In the genomic region with DNA sequence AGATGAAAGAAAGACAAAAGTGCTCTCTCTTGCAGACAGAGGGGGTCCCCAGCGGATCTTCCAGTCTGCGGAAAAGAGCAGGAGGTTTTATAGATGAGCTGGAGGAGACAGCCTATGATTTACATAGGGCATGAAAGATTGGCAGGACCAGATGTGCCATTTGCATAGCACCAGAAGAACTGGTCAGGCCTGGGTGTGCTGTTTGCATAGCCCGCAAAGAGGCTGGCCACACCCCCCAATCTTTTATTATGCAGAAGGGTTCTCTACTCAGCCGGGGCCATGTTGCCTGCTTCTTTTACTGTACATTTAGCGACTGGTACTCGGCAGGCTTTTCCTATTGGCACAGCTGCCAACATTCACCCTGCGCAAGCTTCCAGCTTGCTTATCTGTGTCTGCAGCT, we compare ENCODE assay signal across 16 cellular contexts.
DNase-seq lines count a peak whose midpoint lies in the region; ATAC-seq, FAIRE-seq and TF ChIP-seq lines count a peak whose summit lies in the region.
"Had no signal": no experiment of that assay in that cellular context is flagged by ENCODE, and none has a peak within 500 bp of the region (broad histone marks: within the 10 kb centered on the region; RNA-seq: fewer than 3 reads in every experiment).

No MANE protein-coding gene starts in this region.

- TF ChIP-seq CTCF in GM23338 (conservative IDR thresholded peaks at IDR 0.05; ENCODE audit: low read depth in 2 of 2) (no peak), mucosa of descending colon (IDR thresholded peaks at IDR 0.05) (no peak), sigmoid colon (IDR thresholded peaks at IDR 0.05) (no peak), HepG2 (CRISPR knock-in tag; IDR thresholded peaks at IDR 0.05) (no peak)

- H3K9me2 ChIP-seq in GM23338 (ENCODE audit: insufficient read depth) = no peaks in the 10 kb centered on the region

- H3K4me2 ChIP-seq in GM23338 (no peak overlapping the region), HepG2 (ENCODE audit: low read depth, low read length) (no peak overlapping the region)

- H3K4me3 ChIP-seq in GM23338 (no peak overlapping the region), SJCRH30 (no peak overlapping the region), mucosa of descending colon (no peak overlapping the region), sigmoid colon (no peak overlapping the region), HepG2 (replicated peaks in 1 of 3; ENCODE audit: insufficient read depth in 1 of 3, low read depth in 2 of 3, low read length in 3 of 3) (no peak overlapping the region)
- H3K4me3 ChIP-seq: GM12878, HAP-1 had no signal

- H3K4me3 Mint-ChIP-seq in GM23338 = no peak overlapping the region
- H3K4me3 Mint-ChIP-seq: CD4-positive, alpha-beta memory T cell had no signal

- H3K79me2 ChIP-seq in GM23338 (replicated peaks; ENCODE audit: insufficient read depth) (no peaks in the 10 kb centered on the region), HepG2 (ENCODE audit: insufficient read depth, low read length) (no peaks in the 10 kb centered on the region)

- H3K9me3 ChIP-seq in SJCRH30 (replicated peaks) = no peaks in the 10 kb centered on the region
- no peaks in the 10 kb centered on the region for H3K9me3 ChIP-seq in mucosa of descending colon
- H3K9me3 ChIP-seq in sigmoid colon = no peaks in the 10 kb centered on the region
- H3K9me3 ChIP-seq in HepG2 (ENCODE audit: low read length) = no peaks in the 10 kb centered on the region
- H3K9me3 ChIP-seq: BE2C, HAP-1 had no signal

- 73 to 84% methylated on average over 7 of the region's 7 CpGs for WGBS in sigmoid colon, 2 donors
- WGBS in HepG2 (ENCODE audit: low lambda C conversion rate) = 48% methylated on average over 7 of the region's 7 CpGs

- no peaks in the 10 kb centered on the region for H3F3A ChIP-seq in GM23338 (replicated peaks; ENCODE audit: low read depth)

- peaks cover 26% of the 10 kb centered on the region for H3K36me3 Mint-ChIP-seq in GM23338 (ENCODE audit: low read depth)
- H3K36me3 Mint-ChIP-seq: CD4-positive, alpha-beta memory T cell had no signal

- DNase-seq in GM23338 (ENCODE audit: low spot score) (peak; percentile 25), NCI-H510A (lab: John Stamatoyannopoulos, UW) (peak; percentile 71), SJCRH30 (peak; percentile 11 to 21), mucosa of descending colon (peak in 1 of 3 donors; percentile 15), sigmoid colon (no peak), HepG2 (ENCODE audit: low spot score) (no peak), GM19238 (ENCODE audit: insufficient read length, low spot score) (no peak)
- DNase-seq: BE2C; CD4-positive, alpha-beta memory T cell; DMS79 had no signal

- FAIRE-seq in HepG2 (lab: Jason Lieb, UNC) = no peak
- FAIRE-seq: A204.1, GM12878, GM18507, H1 had no signal

- no peak overlapping the region for H3K27ac ChIP-seq in GM23338 (ENCODE audit: low read depth)
- no peak overlapping the region for H3K27ac ChIP-seq in SJCRH30
- no peak overlapping the region for H3K27ac ChIP-seq in sigmoid colon
- H3K27ac ChIP-seq in HepG2 (ENCODE audit: extremely low read length, insufficient read depth, low read length) = no peak overlapping the region
- H3K27ac ChIP-seq: C4-2B had no signal

- no peaks in the 10 kb centered on the region for H3K4me1 ChIP-seq in GM23338 (ENCODE audit: insufficient read depth)
- H3K4me1 ChIP-seq in SJCRH30 = no peaks in the 10 kb centered on the region
- no peaks in the 10 kb centered on the region for H3K4me1 ChIP-seq in mucosa of descending colon (ENCODE audit: low read depth)
- H3K4me1 ChIP-seq in sigmoid colon = no peaks in the 10 kb centered on the region
- no peaks in the 10 kb centered on the region for H3K4me1 ChIP-seq in HepG2 (ENCODE audit: insufficient read depth, low read length)
- H3K4me1 ChIP-seq: BE2C, HAP-1 had no signal

- CTCF ChIA-PET in HepG2 (lab: Yijun Ruan, JAX; ENCODE audit: low intra/inter-chr PET ratio, low total read pairs) = no interaction called here

- H3K27me3 Mint-ChIP-seq in GM23338 (ENCODE audit: insufficient read depth, low read depth, poor library complexity) = peaks cover 4% of the 10 kb centered on the region

- H4K20me1 ChIP-seq in GM23338 (replicated peaks; ENCODE audit: insufficient read depth) = no peaks in the 10 kb centered on the region
- no peaks in the 10 kb centered on the region for H4K20me1 ChIP-seq in HepG2 (ENCODE audit: insufficient read depth, low read length)

- H3K27me3 ChIP-seq in GM23338 (ENCODE audit: insufficient read depth) (no peaks in the 10 kb centered on the region), SJCRH30 (no peaks in the 10 kb centered on the region), sigmoid colon (no peaks in the 10 kb centered on the region), HepG2 (ENCODE audit: control insufficient read depth in 1 of 2, insufficient read depth in 2 of 2, low read length in 2 of 2) (no peaks in the 10 kb centered on the region)
- H3K27me3 ChIP-seq: BE2C had no signal

- ATAC-seq in GM23338 (peak; percentile 52), mucosa of descending colon (peak; percentile 65), HepG2 (no peak)
- ATAC-seq: GM12878 had no signal

- no peak for TF ChIP-seq POLR2A in sigmoid colon (IDR thresholded peaks at IDR 0.05)
- no peak for TF ChIP-seq POLR2A in HepG2 (IDR thresholded peaks at IDR 0.05; ENCODE audit: insufficient read depth in 1 of 2, low read depth in 2 of 2, low read length in 2 of 2)

- H3K36me3 ChIP-seq in GM23338 (ENCODE audit: insufficient read depth) (0 out of 2 replicates have a peak, but pooled peaks cover 7% of the 10 kb centered on the region), SJCRH30 (no peaks in the 10 kb centered on the region), mucosa of descending colon (ENCODE audit: low read depth) (no peaks in the 10 kb centered on the region), sigmoid colon (no peaks in the 10 kb centered on the region), HepG2 (replicated peaks in 1 of 2; ENCODE audit: control insufficient read depth in 1 of 2, insufficient read depth in 2 of 2, low read length in 2 of 2) (no peaks in the 10 kb centered on the region)
- H3K36me3 ChIP-seq: BE2C, HAP-1 had no signal

- no TSS peak for BruUV-seq in HepG2 (replicated peaks; lab: Mats Ljungman, UMichigan)

- H3K9ac ChIP-seq in HepG2 (ENCODE audit: insufficient read depth, low read depth, low read length) = no peak overlapping the region

- POLR2A ChIA-PET in HepG2 (lab: Yijun Ruan, JAX) = no interaction called here

- in situ Hi-C loops in HepG2 (cut with HindIII; ENCODE audit: extremely low pct_ligation_motif_present, low pct_unique_long_range_greater_than_20kb) = no loop called here

- H3K4me1 Mint-ChIP-seq in GM23338 = peaks cover 2% of the 10 kb centered on the region; the same call in 1 of the 3 replicates
- H3K4me1 Mint-ChIP-seq: CD4-positive, alpha-beta memory T cell had no signal

- H3K9me3 Mint-ChIP-seq in GM23338 = peaks cover 33% of the 10 kb centered on the region

- intact Hi-C loops in mucosa of descending colon (cut with DNase I, micrococcal nuclease) = no loop called here
- intact Hi-C loops in sigmoid colon (cut with DNase I) = no loop called here
- intact Hi-C loops in HepG2 (cut with micrococcal nuclease; ENCODE audit: unreplicated experiment) = no loop called here

- no peak for TF ChIP-seq RAD21 in HepG2 (CRISPR knock-in tag; IDR thresholded peaks at IDR 0.05)

- H3K27ac Mint-ChIP-seq in GM23338 = no peak overlapping the region
- H3K27ac Mint-ChIP-seq: CD4-positive, alpha-beta memory T cell had no signal

- TF ChIP-seq EP300 in sigmoid colon (IDR thresholded peaks at IDR 0.05) (no peak), HepG2 (IDR thresholded peaks at IDR 0.05; ENCODE audit: low read depth in 2 of 2, low read length in 2 of 2) (no peak), HepG2 (CRISPR knock-in tag; IDR thresholded peaks at IDR 0.05; ENCODE audit: borderline replicate concordance) (no peak)

- H2AFZ ChIP-seq in GM23338 (no peak overlapping the region), HepG2 (ENCODE audit: low read length) (no peak overlapping the region)

TF ChIP-seq in GM23338, 12 proteins besides CTCF, POLR2A, EP300 and RAD21 (continues in another document):
- no peak for TF ChIP-seq ZNF331 (CRISPR knock-in tag; IDR thresholded peaks at IDR 0.05; ENCODE audit: low read depth)
- TF ChIP-seq EZH2phosphoT487 (IDR thresholded peaks at IDR 0.05; ENCODE audit: unreplicated experiment) = no peak
- TF ChIP-seq, protein P1, sequence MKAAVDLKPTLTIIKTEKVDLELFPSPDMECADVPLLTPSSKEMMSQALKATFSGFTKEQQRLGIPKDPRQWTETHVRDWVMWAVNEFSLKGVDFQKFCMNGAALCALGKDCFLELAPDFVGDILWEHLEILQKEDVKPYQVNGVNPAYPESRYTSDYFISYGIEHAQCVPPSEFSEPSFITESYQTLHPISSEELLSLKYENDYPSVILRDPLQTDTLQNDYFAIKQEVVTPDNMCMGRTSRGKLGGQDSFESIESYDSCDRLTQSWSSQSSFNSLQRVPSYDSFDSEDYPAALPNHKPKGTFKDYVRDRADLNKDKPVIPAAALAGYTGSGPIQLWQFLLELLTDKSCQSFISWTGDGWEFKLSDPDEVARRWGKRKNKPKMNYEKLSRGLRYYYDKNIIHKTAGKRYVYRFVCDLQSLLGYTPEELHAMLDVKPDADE (IDR thresholded peaks at IDR 0.05) = no peak
- no peak for TF ChIP-seq STAT1 (IDR thresholded peaks at IDR 0.05; ENCODE audit: unreplicated experiment)
- no peak for TF ChIP-seq EZH2 (IDR thresholded peaks at IDR 0.05; ENCODE audit: low read depth, unreplicated experiment)
- no peak for TF ChIP-seq JUNB (IDR thresholded peaks at IDR 0.05; ENCODE audit: unreplicated experiment)

TF ChIP-seq in HepG2, 621 proteins besides CTCF, POLR2A, EP300 and RAD21 (continues in another document):
- no peak for TF ChIP-seq POGZ (CRISPR knock-in tag; IDR thresholded peaks at IDR 0.05)
- TF ChIP-seq ZNF567 (CRISPR knock-in tag; IDR thresholded peaks at IDR 0.05; ENCODE audit: borderline replicate concordance) = no peak
- no peak for TF ChIP-seq HIVEP1 (CRISPR knock-in tag; IDR thresholded peaks at IDR 0.05)
- no peak for TF ChIP-seq ZNF572 (CRISPR knock-in tag; IDR thresholded peaks at IDR 0.05)

Comparison
In these comparisons a context has a peak if more than half of its experiments do, and no peak if none do; other contexts are left out.
1. DNase-seq: peak in GM23338 (single experiment), NCI-H510A (single experiment) and SJCRH30 (2 of 2); none in sigmoid colon (single experiment), HepG2 (single experiment) and GM19238 (single experiment).